In the genomic region with DNA sequence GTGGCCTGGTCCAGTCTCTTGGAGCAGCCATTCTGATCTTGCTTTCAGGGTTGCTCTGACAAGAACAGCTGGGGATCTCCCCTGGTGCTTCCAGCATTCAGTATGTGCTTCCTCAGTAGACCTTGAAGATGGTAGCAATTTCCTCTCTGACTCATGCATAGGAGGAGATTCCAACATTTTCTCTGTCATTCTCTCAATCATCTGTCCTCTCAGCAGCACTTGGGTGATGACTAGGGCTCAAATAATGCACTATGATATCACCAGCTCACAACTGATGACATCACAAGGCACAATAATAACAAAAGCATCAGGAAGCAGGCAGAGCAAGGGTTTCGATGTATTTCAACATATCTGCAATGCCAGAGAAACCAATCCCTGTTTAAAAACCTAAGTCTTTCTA, we compare ENCODE assay signal across 1 cellular context.
TF ChIP-seq lines count a peak whose summit lies in the region.

No MANE protein-coding gene starts in this region.

TF ChIP-seq in GM12878, 131 proteins besides CTCF, POLR2A, EP300 and RAD21 (continued from another document):
- TF ChIP-seq, protein P1, sequence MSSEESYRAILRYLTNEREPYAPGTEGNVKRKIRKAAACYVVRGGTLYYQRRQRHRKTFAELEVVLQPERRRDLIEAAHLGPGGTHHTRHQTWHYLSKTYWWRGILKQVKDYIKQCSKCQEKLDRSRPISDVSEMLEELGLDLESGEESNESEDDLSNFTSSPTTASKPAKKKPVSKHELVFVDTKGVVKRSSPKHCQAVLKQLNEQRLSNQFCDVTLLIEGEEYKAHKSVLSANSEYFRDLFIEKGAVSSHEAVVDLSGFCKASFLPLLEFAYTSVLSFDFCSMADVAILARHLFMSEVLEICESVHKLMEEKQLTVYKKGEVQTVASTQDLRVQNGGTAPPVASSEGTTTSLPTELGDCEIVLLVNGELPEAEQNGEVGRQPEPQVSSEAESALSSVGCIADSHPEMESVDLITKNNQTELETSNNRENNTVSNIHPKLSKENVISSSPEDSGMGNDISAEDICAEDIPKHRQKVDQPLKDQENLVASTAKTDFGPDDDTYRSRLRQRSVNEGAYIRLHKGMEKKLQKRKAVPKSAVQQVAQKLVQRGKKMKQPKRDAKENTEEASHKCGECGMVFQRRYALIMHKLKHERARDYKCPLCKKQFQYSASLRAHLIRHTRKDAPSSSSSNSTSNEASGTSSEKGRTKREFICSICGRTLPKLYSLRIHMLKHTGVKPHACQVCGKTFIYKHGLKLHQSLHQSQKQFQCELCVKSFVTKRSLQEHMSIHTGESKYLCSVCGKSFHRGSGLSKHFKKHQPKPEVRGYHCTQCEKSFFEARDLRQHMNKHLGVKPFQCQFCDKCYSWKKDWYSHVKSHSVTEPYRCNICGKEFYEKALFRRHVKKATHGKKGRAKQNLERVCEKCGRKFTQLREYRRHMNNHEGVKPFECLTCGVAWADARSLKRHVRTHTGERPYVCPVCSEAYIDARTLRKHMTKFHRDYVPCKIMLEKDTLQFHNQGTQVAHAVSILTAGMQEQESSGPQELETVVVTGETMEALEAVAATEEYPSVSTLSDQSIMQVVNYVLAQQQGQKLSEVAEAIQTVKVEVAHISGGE (CRISPR knock-in tag; IDR thresholded peaks at IDR 0.05): no peak
- TF ChIP-seq, protein P2, sequence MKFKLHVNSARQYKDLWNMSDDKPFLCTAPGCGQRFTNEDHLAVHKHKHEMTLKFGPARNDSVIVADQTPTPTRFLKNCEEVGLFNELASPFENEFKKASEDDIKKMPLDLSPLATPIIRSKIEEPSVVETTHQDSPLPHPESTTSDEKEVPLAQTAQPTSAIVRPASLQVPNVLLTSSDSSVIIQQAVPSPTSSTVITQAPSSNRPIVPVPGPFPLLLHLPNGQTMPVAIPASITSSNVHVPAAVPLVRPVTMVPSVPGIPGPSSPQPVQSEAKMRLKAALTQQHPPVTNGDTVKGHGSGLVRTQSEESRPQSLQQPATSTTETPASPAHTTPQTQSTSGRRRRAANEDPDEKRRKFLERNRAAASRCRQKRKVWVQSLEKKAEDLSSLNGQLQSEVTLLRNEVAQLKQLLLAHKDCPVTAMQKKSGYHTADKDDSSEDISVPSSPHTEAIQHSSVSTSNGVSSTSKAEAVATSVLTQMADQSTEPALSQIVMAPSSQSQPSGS (IDR thresholded peaks at IDR 0.05; ENCODE audit: low read length): peak; percentile 60
- TF ChIP-seq CREM (IDR thresholded peaks at IDR 0.05; ENCODE audit: low read depth) (peak; percentile 90), YY1 (IDR thresholded peaks at IDR 0.05; ENCODE audit: low read depth, low read length) (0 out of 2 replicates have a peak, but pooled peaks have one; percentile 41), CBX3 (IDR thresholded peaks at IDR 0.05; ENCODE audit: borderline replicate concordance, low read depth) (no peak), CREB1 (IDR thresholded peaks at IDR 0.05; ENCODE audit: low read depth) (peak; percentile 92), NR2F1 (conservative IDR thresholded peaks at IDR 0.05) (no peak)
- TF ChIP-seq, protein P3, sequence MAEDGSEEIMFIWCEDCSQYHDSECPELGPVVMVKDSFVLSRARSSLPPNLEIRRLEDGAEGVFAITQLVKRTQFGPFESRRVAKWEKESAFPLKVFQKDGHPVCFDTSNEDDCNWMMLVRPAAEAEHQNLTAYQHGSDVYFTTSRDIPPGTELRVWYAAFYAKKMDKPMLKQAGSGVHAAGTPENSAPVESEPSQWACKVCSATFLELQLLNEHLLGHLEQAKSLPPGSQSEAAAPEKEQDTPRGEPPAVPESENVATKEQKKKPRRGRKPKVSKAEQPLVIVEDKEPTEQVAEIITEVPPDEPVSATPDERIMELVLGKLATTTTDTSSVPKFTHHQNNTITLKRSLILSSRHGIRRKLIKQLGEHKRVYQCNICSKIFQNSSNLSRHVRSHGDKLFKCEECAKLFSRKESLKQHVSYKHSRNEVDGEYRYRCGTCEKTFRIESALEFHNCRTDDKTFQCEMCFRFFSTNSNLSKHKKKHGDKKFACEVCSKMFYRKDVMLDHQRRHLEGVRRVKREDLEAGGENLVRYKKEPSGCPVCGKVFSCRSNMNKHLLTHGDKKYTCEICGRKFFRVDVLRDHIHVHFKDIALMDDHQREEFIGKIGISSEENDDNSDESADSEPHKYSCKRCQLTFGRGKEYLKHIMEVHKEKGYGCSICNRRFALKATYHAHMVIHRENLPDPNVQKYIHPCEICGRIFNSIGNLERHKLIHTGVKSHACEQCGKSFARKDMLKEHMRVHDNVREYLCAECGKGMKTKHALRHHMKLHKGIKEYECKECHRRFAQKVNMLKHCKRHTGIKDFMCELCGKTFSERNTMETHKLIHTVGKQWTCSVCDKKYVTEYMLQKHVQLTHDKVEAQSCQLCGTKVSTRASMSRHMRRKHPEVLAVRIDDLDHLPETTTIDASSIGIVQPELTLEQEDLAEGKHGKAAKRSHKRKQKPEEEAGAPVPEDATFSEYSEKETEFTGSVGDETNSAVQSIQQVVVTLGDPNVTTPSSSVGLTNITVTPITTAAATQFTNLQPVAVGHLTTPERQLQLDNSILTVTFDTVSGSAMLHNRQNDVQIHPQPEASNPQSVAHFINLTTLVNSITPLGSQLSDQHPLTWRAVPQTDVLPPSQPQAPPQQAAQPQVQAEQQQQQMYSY (CRISPR knock-in tag; IDR thresholded peaks at IDR 0.05): no peak
- TF ChIP-seq, protein P4, sequence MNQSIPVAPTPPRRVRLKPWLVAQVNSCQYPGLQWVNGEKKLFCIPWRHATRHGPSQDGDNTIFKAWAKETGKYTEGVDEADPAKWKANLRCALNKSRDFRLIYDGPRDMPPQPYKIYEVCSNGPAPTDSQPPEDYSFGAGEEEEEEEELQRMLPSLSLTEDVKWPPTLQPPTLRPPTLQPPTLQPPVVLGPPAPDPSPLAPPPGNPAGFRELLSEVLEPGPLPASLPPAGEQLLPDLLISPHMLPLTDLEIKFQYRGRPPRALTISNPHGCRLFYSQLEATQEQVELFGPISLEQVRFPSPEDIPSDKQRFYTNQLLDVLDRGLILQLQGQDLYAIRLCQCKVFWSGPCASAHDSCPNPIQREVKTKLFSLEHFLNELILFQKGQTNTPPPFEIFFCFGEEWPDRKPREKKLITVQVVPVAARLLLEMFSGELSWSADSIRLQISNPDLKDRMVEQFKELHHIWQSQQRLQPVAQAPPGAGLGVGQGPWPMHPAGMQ (IDR thresholded peaks at IDR 0.05; ENCODE audit: borderline replicate concordance): no peak
